33 cellular contexts compared by ENCODE assay signal in genomic region chr1:153094426-153094825, GRCh38. TPM values are rescaled to one million over a fixed set of nuclear protein-coding genes. Genes with fewer than 3 reads are reported as not detected.
"Had no signal": no experiment of that assay in that cellular context is flagged by ENCODE, and none has a peak within 500 bp of the region (broad histone marks: within the 10 kb centered on the region; RNA-seq: fewer than 3 reads in every experiment).

TSS of gene SPRR2E (minus strand) at chr1:153094526. CDS start at chr1:153093751, 775 bp downstream.

- H3K9me3 ChIP-seq: MG63, Peyer's patch, SJSA1, SK-N-SH had no signal

- H3K4me3 Mint-ChIP-seq: activated CD4-positive, alpha-beta T cell treated with anti-CD3 and anti-CD28 coated beads, Interleukin-2, amount 10 ng/mL, durations not matched to agents 24 days and 14 days; activated CD8-positive, alpha-beta T cell treated with anti-CD3 and anti-CD28 coated beads for 36 hours; activated naive CD4-positive, alpha-beta T cell treated with anti-CD3 and anti-CD28 coated beads for 36 hours; activated naive CD8-positive, alpha-beta T cell treated with anti-CD3 and anti-CD28 coated beads, Interleukin-2, amount 50 U/mL, for 24 hours; brain; T-helper 1 cell treated with Interleukin-12 subunit alpha and Interleukin-12 subunit beta and Interleukin-4 antibody, amounts not matched to agents 30 μg/mL and 1 μg/mL, for 36 hours; T-helper 2 cell treated with Interferon-gamma antibody and Interleukin-4, amounts not matched to agents 5 μg/mL and 100 μg/mL, for 36 hours had no signal

- H3K27ac Mint-ChIP-seq: activated CD4-positive, alpha-beta T cell treated with anti-CD3 and anti-CD28 coated beads, Interleukin-2, amount 10 ng/mL, durations not matched to agents 24 days and 14 days; activated CD8-positive, alpha-beta T cell treated with anti-CD3 and anti-CD28 coated beads for 36 hours; activated naive CD4-positive, alpha-beta T cell treated with anti-CD3 and anti-CD28 coated beads for 36 hours; activated naive CD4-positive, alpha-beta T cell treated with anti-CD3 and anti-CD28 coated beads, Interleukin-2, amount 50 U/mL, for 72 hours; activated naive CD8-positive, alpha-beta T cell treated with anti-CD3 and anti-CD28 coated beads, Interleukin-2, amount 50 U/mL, for 24 hours; activated T-helper 2 cell treated with anti-CD3 and anti-CD28 coated beads, Interferon-gamma antibody, Interleukin-2, Interleukin-4, amounts not matched to agents 10 μg/mL and 5 μg/mL and 100 μg/mL, durations not matched to agents 14 hours and 24 hours and 36 hours; brain; T-helper 1 cell treated with Interleukin-12 subunit alpha and Interleukin-12 subunit beta and Interleukin-4 antibody, amounts not matched to agents 30 μg/mL and 1 μg/mL, for 36 hours; T-helper 2 cell treated with Interferon-gamma antibody and Interleukin-4, amounts not matched to agents 5 μg/mL and 100 μg/mL, for 36 hours had no signal

- H3K27me3 ChIP-seq: Peyer's patch, SJSA1 had no signal

- H3K36me3 Mint-ChIP-seq: activated naive CD4-positive, alpha-beta T cell treated with anti-CD3 and anti-CD28 coated beads, Interleukin-2, amount 50 U/mL, for 72 hours; brain had no signal

- H3K36me3 ChIP-seq: MG63, Peyer's patch, SJSA1 had no signal

- H3K4me1 Mint-ChIP-seq: activated CD4-positive, alpha-beta T cell treated with anti-CD3 and anti-CD28 coated beads, Interleukin-2, amount 10 ng/mL, durations not matched to agents 24 days and 14 days; activated naive CD8-positive, alpha-beta T cell treated with anti-CD3 and anti-CD28 coated beads, Interleukin-2, amount 50 U/mL, for 24 hours; brain had no signal

- H3K9ac ChIP-seq: SK-N-SH had no signal

- H3K4me1 ChIP-seq: Peyer's patch, SJSA1 had no signal

- ATAC-seq: activated CD8-positive, alpha-beta T cell treated with anti-CD3 and anti-CD28 coated beads for 36 hours; activated naive CD4-positive, alpha-beta T cell treated with anti-CD3 and anti-CD28 coated beads, Interleukin-2, amount 50 U/mL, for 72 hours; activated naive CD8-positive, alpha-beta T cell treated with anti-CD3 and anti-CD28 coated beads, Interleukin-2, amount 50 U/mL, for 24 hours; PC-3 had no signal

- H3K4me2 ChIP-seq: SK-N-SH had no signal

- DNase-seq: activated CD4-positive, alpha-beta T cell treated with anti-CD3 and anti-CD28 coated beads, Interleukin-2, amount 10 ng/mL, durations not matched to agents 24 days and 14 days; activated CD4-positive, alpha-beta T cell treated with anti-CD3 and anti-CD28 coated beads, Interleukin-2, amount 50 U/mL, for 4 hours; activated CD8-positive, alpha-beta T cell treated with anti-CD3 and anti-CD28 coated beads for 36 hours; activated gamma-delta T cell treated with Interleukin-2 at 50 U/mL for 16 hours; activated naive CD4-positive, alpha-beta T cell treated with anti-CD3 and anti-CD28 coated beads for 36 hours; activated naive CD8-positive, alpha-beta T cell treated with anti-CD3 and anti-CD28 coated beads, Interleukin-2, amount 50 U/mL, for 24 hours; activated T-cell treated with anti-CD3 and anti-CD28 coated beads, Interleukin-2, amount 50 U/mL, for 1 hour; anterior cingulate cortex; central memory CD4-positive, alpha-beta T cell; Kasumi-1; KG1; MG63; NCI-H1048; NCI-H1105 treated with DMSO at 0.1 percent for 48 hours; NCI-H1436; NCI-H1694 treated with DMSO at 0.1 percent for 48 hours; NCI-H2029; NCI-H345; NCI-H524 treated with DMSO at 0.1 percent for 48 hours; NK-92 treated with Interleukin-12 subunit alpha and Interleukin-12 subunit beta, amount 100 ng/mL, for 24 hours; PC-3; Peyer's patch; RPMI8226; SHP77 treated with DMSO at 0.1 percent for 48 hours; SK-N-SH had no signal

- H3K4me3 ChIP-seq: MG63, Peyer's patch, SJSA1 had no signal

- H3K27ac ChIP-seq: Peyer's patch, SJSA1 had no signal

- H3K9me3 Mint-ChIP-seq: activated CD4-positive, alpha-beta T cell treated with anti-CD3 and anti-CD28 coated beads, Interleukin-2, amount 10 ng/mL, durations not matched to agents 24 days and 14 days; activated CD8-positive, alpha-beta T cell treated with anti-CD3 and anti-CD28 coated beads for 36 hours; activated naive CD4-positive, alpha-beta T cell treated with anti-CD3 and anti-CD28 coated beads for 36 hours; activated naive CD4-positive, alpha-beta T cell treated with anti-CD3 and anti-CD28 coated beads, Interleukin-2, amount 50 U/mL, for 72 hours; activated naive CD8-positive, alpha-beta T cell treated with anti-CD3 and anti-CD28 coated beads, Interleukin-2, amount 50 U/mL, for 24 hours; activated T-helper 2 cell treated with anti-CD3 and anti-CD28 coated beads, Interferon-gamma antibody, Interleukin-2, Interleukin-4, amounts not matched to agents 10 μg/mL and 5 μg/mL and 100 μg/mL, durations not matched to agents 14 hours and 24 hours and 36 hours; brain; T-helper 1 cell treated with Interleukin-12 subunit alpha and Interleukin-12 subunit beta and Interleukin-4 antibody, amounts not matched to agents 30 μg/mL and 1 μg/mL, for 36 hours; T-helper 2 cell treated with Interferon-gamma antibody and Interleukin-4, amounts not matched to agents 5 μg/mL and 100 μg/mL, for 36 hours had no signal

RNA-seq across cellular contexts. Expression of gene SPRR2E, which starts in this region (rescaled TPM):
- total RNA-seq: activated CD4-positive, alpha-beta T cell treated with anti-CD3 and anti-CD28 coated beads, Interleukin-2, amount 10 ng/mL, durations not matched to agents 24 days and 14 days; activated CD8-positive, alpha-beta memory T cell treated with anti-CD3 and anti-CD28 coated beads for 36 hours; activated CD8-positive, alpha-beta T cell treated with anti-CD3 and anti-CD28 coated beads for 36 hours; activated naive CD4-positive, alpha-beta T cell treated with anti-CD3 and anti-CD28 coated beads for 36 hours; activated naive CD4-positive, alpha-beta T cell treated with anti-CD3 and anti-CD28 coated beads, Interleukin-2, amount 50 U/mL, for 72 hours; activated T-helper 2 cell treated with anti-CD3 and anti-CD28 coated beads, Interferon-gamma antibody, Interleukin-2, Interleukin-4, amounts not matched to agents 10 μg/mL and 5 μg/mL and 100 μg/mL, durations not matched to agents 14 hours and 24 hours and 36 hours; NCI-H460; PC-3; Peyer's patch; SJSA1 had no signal
- polyA plus RNA-seq: SK-N-SH had no signal
